In genomic region chr4:127503111-127503510, GRCh38 we compare ENCODE assay signal across 30 cellular contexts.
A peak's percentile ranks its signal among the peaks of the same experiment; 100 is the strongest.
DNase-seq lines count a peak whose midpoint lies in the region; ATAC-seq, FAIRE-seq and TF ChIP-seq lines count a peak whose summit lies in the region.
"Had no signal": no experiment of that assay in that cellular context is flagged by ENCODE, and none has a peak within 500 bp of the region (broad histone marks: within the 10 kb centered on the region; RNA-seq: fewer than 3 reads in every experiment).

No MANE protein-coding gene starts in this region.

- 0 out of 2 replicates have a peak, but pooled peaks cover 8% of the 10 kb centered on the region for H3F3A ChIP-seq in GM23248 (ENCODE audit: insufficient read depth)

- FAIRE-seq in astrocyte (lab: Jason Lieb, UNC) = no peak
- FAIRE-seq: endometrium, GM18507, pancreas, RCC 7860 had no signal

- H3K4me3 ChIP-seq in GM23248 (no peak overlapping the region), astrocyte (ENCODE audit: insufficient read depth, low read depth, low read length) (no peak overlapping the region)
- H3K4me3 ChIP-seq: mucosa of descending colon, pancreas, smooth muscle cell had no signal

- no peaks in the 10 kb centered on the region for H3K9me3 Mint-ChIP-seq in astrocyte (ENCODE audit: unreplicated experiment)
- H3K9me3 Mint-ChIP-seq in osteocyte (ENCODE audit: unreplicated experiment) = no peaks in the 10 kb centered on the region
- H3K9me3 Mint-ChIP-seq: activated T-helper 1 cell treated with anti-CD3 and anti-CD28 coated beads, Interleukin-12 subunit alpha, Interleukin-12 subunit beta, Interleukin-2, Interleukin-4 antibody, amounts not matched to agents 30 ng/mL and 10 ng/mL and 1 ng/mL, durations not matched to agents 14 hours and 24 hours and 36 hours had no signal

- H3K36me3 Mint-ChIP-seq in astrocyte (ENCODE audit: low read depth, unreplicated experiment) (no peaks in the 10 kb centered on the region), osteocyte (ENCODE audit: unreplicated experiment) (no peaks in the 10 kb centered on the region)
- H3K36me3 Mint-ChIP-seq: natural killer cell treated with Interleukin-12 subunit alpha and Interleukin-12 subunit beta and Interleukin-15 and Interleukin-18, amount 100 ng/mL, for 72 hours had no signal

- H2AFZ ChIP-seq in GM23248 (peak overlapping the region; percentile 19; the same call in 1 of the 2 replicates), astrocyte (ENCODE audit: low read depth, low read length) (no peak overlapping the region)

- WGBS in GM23248 (ENCODE audit: low coverage in 1 of 2, low lambda C conversion rate in 2 of 2, missing lambda C conversion rate in 2 of 2), 2 experiments = 35 to 39% methylated on average over 2 of the region's 2 CpGs

- no peaks in the 10 kb centered on the region for H4K20me1 ChIP-seq in GM23248 (ENCODE audit: insufficient read depth)
- H4K20me1 ChIP-seq in astrocyte (ENCODE audit: insufficient read depth, low read length) = no peaks in the 10 kb centered on the region

- DNase-seq in GM23248 = peak; percentile 3
- peak; percentile 49 for DNase-seq in astrocyte (ENCODE audit: low read depth)
- DNase-seq in fibroblast of peridontal ligament (ENCODE audit: extremely low read depth) = peak; percentile 94
- DNase-seq in osteocyte (ENCODE audit: extremely low spot score, unreplicated experiment) = no peak
- no peak for DNase-seq in HUDEP-2 (lab: John Stamatoyannopoulos, UW; ENCODE audit: unreplicated experiment in 76 of 76)
- no peak for DNase-seq in T-helper 2 cell
- DNase-seq in HuH-7.5 (ENCODE audit: low spot score) = no peak
- DNase-seq: activated CD4-positive, alpha-beta T cell treated with anti-CD3 and anti-CD28 coated beads, Interleukin-2, amount 50 U/mL, for 4 hours; activated naive CD4-positive, alpha-beta T cell treated with anti-CD3 and anti-CD28 coated beads, Interleukin-2, amount 50 U/mL, for 16 hours; C1 segment of cervical spinal cord; central memory CD4-positive, alpha-beta T cell; COR-L47; dermis blood vessel endothelial cell; DMS79 treated with DMSO at 0.1 percent for 48 hours; left cardiac atrium; mucosa of descending colon; NCI-H1105; NCI-H2029; NCI-H748 treated with DMSO at 0.1 percent for 48 hours; pancreas; SIG-M5; stimulated activated CD4-positive, alpha-beta T cell treated with anti-CD3 and anti-CD28 coated beads, Interleukin-2, amount 100 ng/mL, for 24 hours; trophoblast cell had no signal

- H3K27ac ChIP-seq in GM23248 (no peak overlapping the region), astrocyte (ENCODE audit: low read depth, low read length) (no peak overlapping the region)
- H3K27ac ChIP-seq: pancreas had no signal

- H3K27me3 Mint-ChIP-seq in astrocyte (ENCODE audit: low read depth, unreplicated experiment) = no peaks in the 10 kb centered on the region
- no peaks in the 10 kb centered on the region for H3K27me3 Mint-ChIP-seq in osteocyte (ENCODE audit: unreplicated experiment)
- H3K27me3 Mint-ChIP-seq: natural killer cell treated with Interleukin-12 subunit alpha and Interleukin-12 subunit beta and Interleukin-15 and Interleukin-18, amount 100 ng/mL, for 72 hours had no signal

- no peak overlapping the region for H3K27ac Mint-ChIP-seq in astrocyte (ENCODE audit: unreplicated experiment)
- peak overlapping the region; percentile 5 for H3K27ac Mint-ChIP-seq in osteocyte (ENCODE audit: unreplicated experiment)
- H3K27ac Mint-ChIP-seq: activated T-helper 1 cell treated with anti-CD3 and anti-CD28 coated beads, Interleukin-12 subunit alpha, Interleukin-12 subunit beta, Interleukin-2, Interleukin-4 antibody, amounts not matched to agents 30 ng/mL and 10 ng/mL and 1 ng/mL, durations not matched to agents 14 hours and 24 hours and 36 hours; natural killer cell treated with Interleukin-12 subunit alpha and Interleukin-12 subunit beta and Interleukin-15 and Interleukin-18, amount 100 ng/mL, for 72 hours had no signal

- H3K4me1 ChIP-seq in GM23248 (ENCODE audit: insufficient read depth) (peaks cover 16% of the 10 kb centered on the region; the same call in 1 of the 2 replicates), astrocyte (ENCODE audit: insufficient read depth, low read length) (peaks cover 19% of the 10 kb centered on the region)

- no peaks in the 10 kb centered on the region for H3K79me2 ChIP-seq in GM23248 (ENCODE audit: insufficient read depth)
- H3K79me2 ChIP-seq in astrocyte (ENCODE audit: insufficient read depth, low read length) = no peaks in the 10 kb centered on the region

- H3K9ac ChIP-seq in GM23248 (no peak overlapping the region), astrocyte (ENCODE audit: low read length) (no peak overlapping the region)

- H3K4me1 Mint-ChIP-seq in astrocyte (ENCODE audit: low read depth, unreplicated experiment) = peaks cover 12% of the 10 kb centered on the region
- H3K4me1 Mint-ChIP-seq in osteocyte (ENCODE audit: unreplicated experiment) = peaks cover 47% of the 10 kb centered on the region

- H3K36me3 ChIP-seq in GM23248 (ENCODE audit: low read depth) (no peaks in the 10 kb centered on the region), astrocyte (ENCODE audit: insufficient read depth, low read length) (no peaks in the 10 kb centered on the region)
- H3K36me3 ChIP-seq: pancreas had no signal

- no peak overlapping the region for H3K4me3 Mint-ChIP-seq in astrocyte (ENCODE audit: unreplicated experiment)
- no peak overlapping the region for H3K4me3 Mint-ChIP-seq in osteocyte (ENCODE audit: unreplicated experiment)
- H3K4me3 Mint-ChIP-seq: activated T-helper 1 cell treated with anti-CD3 and anti-CD28 coated beads, Interleukin-12 subunit alpha, Interleukin-12 subunit beta, Interleukin-2, Interleukin-4 antibody, amounts not matched to agents 30 ng/mL and 10 ng/mL and 1 ng/mL, durations not matched to agents 14 hours and 24 hours and 36 hours; natural killer cell treated with Interleukin-12 subunit alpha and Interleukin-12 subunit beta and Interleukin-15 and Interleukin-18, amount 100 ng/mL, for 72 hours had no signal

- H3K9me2 ChIP-seq in GM23248 (ENCODE audit: insufficient read depth) = no peaks in the 10 kb centered on the region

- in situ Hi-C loops in GM23248 (cut with MboI) = no loop called here

- TF ChIP-seq CTCF in astrocyte (IDR thresholded peaks at IDR 0.05; ENCODE audit: insufficient read depth, low read depth, low read length) = no peak
- no peak for TF ChIP-seq CTCF in osteocyte (IDR thresholded peaks at IDR 0.05)

- no peak for ATAC-seq in GM19023 (IDR thresholded peaks at IDR 0.05; ENCODE audit: unreplicated experiment)
- ATAC-seq: left cardiac atrium; mucosa of descending colon; natural killer cell treated with Interleukin-12 subunit alpha and Interleukin-12 subunit beta and Interleukin-15 and Interleukin-18, amount 100 ng/mL, for 72 hours; pancreas had no signal

- no peaks in the 10 kb centered on the region for H3K27me3 ChIP-seq in GM23248 (replicated peaks; ENCODE audit: insufficient read depth)
- no peaks in the 10 kb centered on the region for H3K27me3 ChIP-seq in astrocyte (ENCODE audit: insufficient read depth, low read length)
- H3K27me3 ChIP-seq: pancreas had no signal

- H3K9me3 ChIP-seq in GM23248 (ENCODE audit: low read depth) (no peaks in the 10 kb centered on the region), astrocyte (ENCODE audit: insufficient read depth, low read depth, low read length) (no peaks in the 10 kb centered on the region)
- H3K9me3 ChIP-seq: mucosa of descending colon, pancreas had no signal

- H3K4me2 ChIP-seq in GM23248 (ENCODE audit: unreplicated experiment) (no peak overlapping the region), astrocyte (ENCODE audit: low read length) (peak overlapping the region; percentile 16)
- H3K4me2 ChIP-seq: smooth muscle cell had no signal

Comparison
In these comparisons a context has a peak if more than half of its experiments do, and no peak if none do; other contexts are left out.
1. DNase-seq: peak in GM23248 (single experiment), astrocyte (single experiment) and fibroblast of peridontal ligament (single experiment); none in osteocyte (single experiment), HUDEP-2 (0 of 76), T-helper 2 cell (0 of 5) and HuH-7.5 (single experiment).